ENCODE assay signal across 16 cellular contexts in genomic region chr9:94903961-94904421, GRCh38.
DNase-seq lines count a peak whose midpoint lies in the region; ATAC-seq and TF ChIP-seq lines count a peak whose summit lies in the region.
"Had no signal": no experiment of that assay in that cellular context is flagged by ENCODE, and none has a peak within 500 bp of the region (broad histone marks: within the 10 kb centered on the region; RNA-seq: fewer than 3 reads in every experiment).

No MANE protein-coding gene starts in this region.

- no peaks in the 10 kb centered on the region for H3K27me3 ChIP-seq in CD8-positive, alpha-beta T cell (ENCODE audit: insufficient read depth, low read length)
- H3K27me3 ChIP-seq: heart right ventricle had no signal

- no peaks in the 10 kb centered on the region for H3K4me1 ChIP-seq in CD8-positive, alpha-beta T cell (ENCODE audit: insufficient read depth, low read length)

- intact Hi-C loops in CD8-positive, alpha-beta T cell (cut with DNase I, micrococcal nuclease) = loop anchor here in 1 of 2 experiments (5.0 kb wide), 1 partner anchor 62 kb away; no protein-coding TSS in a partner anchor

- ATAC-seq in CD8-positive, alpha-beta T cell = no peak
- ATAC-seq in GM18861 (IDR thresholded peaks at IDR 0.05; ENCODE audit: unreplicated experiment) = no peak
- ATAC-seq: heart right ventricle had no signal

- no peaks in the 10 kb centered on the region for H3K9me3 ChIP-seq in CD8-positive, alpha-beta T cell (ENCODE audit: low read length)
- H3K9me3 ChIP-seq: HAP-1, heart right ventricle had no signal

- peak overlapping the region; percentile 33 for H3K4me3 Mint-ChIP-seq in neural crest cell
- H3K4me3 Mint-ChIP-seq in CD8-positive, alpha-beta T cell = no peak overlapping the region
- H3K4me3 Mint-ChIP-seq: activated naive CD4-positive, alpha-beta T cell treated with anti-CD3 and anti-CD28 coated beads for 36 hours had no signal

- H3K4me1 Mint-ChIP-seq in neural crest cell = peaks cover 60% of the 10 kb centered on the region
- H3K4me1 Mint-ChIP-seq in CD8-positive, alpha-beta T cell (ENCODE audit: low read depth) = peaks cover 2% of the 10 kb centered on the region

- CTCF ChIA-PET in AG04449 (lab: Yijun Ruan, JAX) = interaction anchor here (0.8 to 3.6 kb wide), 4 partner anchors 10 to 228 kb away, joined by 3 to 10 read pairs (median 4); no protein-coding TSS in a partner anchor
- CTCF ChIA-PET in CD8-positive, alpha-beta T cell (lab: Charles Lee) = interaction anchor here (1.4 kb wide), 1 partner anchor 13 kb away, joined by 9 read pairs; no protein-coding TSS in a partner anchor

- DNase-seq in AG04449 (ENCODE audit: low read depth, low spot score) = peak; percentile 78
- DNase-seq in HS-27A (ENCODE audit: low read depth) = peak; percentile 73
- DNase-seq in neural crest cell (ENCODE audit: low read depth, low spot score) = no peak
- DNase-seq in NCI-H524 (lab: John Stamatoyannopoulos, UW) = no peak
- DNase-seq in CD8-positive, alpha-beta T cell = no peak
- DNase-seq in NK-92 (lab: John Stamatoyannopoulos, UW; ENCODE audit: unreplicated experiment) = no peak
- DNase-seq: activated CD4-positive, CD25-positive, alpha-beta regulatory T cell; activated naive CD4-positive, alpha-beta T cell treated with anti-CD3 and anti-CD28 coated beads for 36 hours; central memory CD4-positive, alpha-beta T cell; NCI-H1930; stimulated activated CD4-positive, alpha-beta T cell treated with anti-CD3 and anti-CD28 coated beads, Interleukin-2, amount 100 ng/mL, for 24 hours; stimulated activated CD8-positive, alpha-beta memory T cell treated with anti-CD3 and anti-CD28 coated beads, Interleukin-4, amount 100 ng/mL, for 48 hours had no signal

- POLR2A ChIA-PET in AG04449 (lab: Yijun Ruan, JAX) = interaction anchor here (0.6 to 1.5 kb wide), 8 partner anchors 9 to 188 kb away, joined by 3 to 18 read pairs (median 4); no protein-coding TSS in a partner anchor
- POLR2A ChIA-PET in CD8-positive, alpha-beta T cell (lab: Charles Lee) = no interaction called here

- H3K4me3 ChIP-seq in AG04449 (ENCODE audit: low read depth, low read length) = no peak overlapping the region
- no peak overlapping the region for H3K4me3 ChIP-seq in CD8-positive, alpha-beta T cell (ENCODE audit: low read depth, low read length)
- H3K4me3 ChIP-seq: HAP-1, heart right ventricle had no signal

- no peaks in the 10 kb centered on the region for H3K36me3 Mint-ChIP-seq in neural crest cell (ENCODE audit: low read depth)
- no peaks in the 10 kb centered on the region for H3K36me3 Mint-ChIP-seq in CD8-positive, alpha-beta T cell

- H3K27me3 Mint-ChIP-seq in neural crest cell (ENCODE audit: low read depth) = no peaks in the 10 kb centered on the region
- no peaks in the 10 kb centered on the region for H3K27me3 Mint-ChIP-seq in CD8-positive, alpha-beta T cell (ENCODE audit: low read depth)

- no peaks in the 10 kb centered on the region for H3K36me3 ChIP-seq in CD8-positive, alpha-beta T cell (ENCODE audit: insufficient read depth, low read length)
- H3K36me3 ChIP-seq: HAP-1, heart right ventricle had no signal

- peak overlapping the region; percentile 59 for H3K27ac Mint-ChIP-seq in neural crest cell (ENCODE audit: unreplicated experiment)
- no peak overlapping the region for H3K27ac Mint-ChIP-seq in CD8-positive, alpha-beta T cell
- H3K27ac Mint-ChIP-seq: activated naive CD4-positive, alpha-beta T cell treated with anti-CD3 and anti-CD28 coated beads for 36 hours had no signal

- H3K27ac ChIP-seq in cingulate gyrus (ENCODE audit: low read depth, low read length) = peak overlapping the region; percentile 90
- no peak overlapping the region for H3K27ac ChIP-seq in CD8-positive, alpha-beta T cell (ENCODE audit: low read depth, low read length)
- H3K27ac ChIP-seq: heart right ventricle had no signal

- no peaks in the 10 kb centered on the region for H3K9me3 Mint-ChIP-seq in neural crest cell
- H3K9me3 Mint-ChIP-seq in CD8-positive, alpha-beta T cell = no peaks in the 10 kb centered on the region
- H3K9me3 Mint-ChIP-seq: activated naive CD4-positive, alpha-beta T cell treated with anti-CD3 and anti-CD28 coated beads for 36 hours had no signal

- no peak for TF ChIP-seq CTCF in AG04449 (IDR thresholded peaks at IDR 0.05; ENCODE audit: insufficient read depth, low read length, missing control alignments)
- no peak for TF ChIP-seq CTCF in neural crest cell (conservative IDR thresholded peaks at IDR 0.05)
- no peak for TF ChIP-seq CTCF in CD8-positive, alpha-beta T cell (IDR thresholded peaks at IDR 0.05)

Comparison
In these comparisons a context has a peak if more than half of its experiments do, and no peak if none do; other contexts are left out.
1. DNase-seq: peak in AG04449 (single experiment) and HS-27A (single experiment); none in neural crest cell (single experiment), NCI-H524 (0 of 2), CD8-positive, alpha-beta T cell (0 of 7) and NK-92 (single experiment).